12 cellular contexts compared by ENCODE assay signal in the genomic region with DNA sequence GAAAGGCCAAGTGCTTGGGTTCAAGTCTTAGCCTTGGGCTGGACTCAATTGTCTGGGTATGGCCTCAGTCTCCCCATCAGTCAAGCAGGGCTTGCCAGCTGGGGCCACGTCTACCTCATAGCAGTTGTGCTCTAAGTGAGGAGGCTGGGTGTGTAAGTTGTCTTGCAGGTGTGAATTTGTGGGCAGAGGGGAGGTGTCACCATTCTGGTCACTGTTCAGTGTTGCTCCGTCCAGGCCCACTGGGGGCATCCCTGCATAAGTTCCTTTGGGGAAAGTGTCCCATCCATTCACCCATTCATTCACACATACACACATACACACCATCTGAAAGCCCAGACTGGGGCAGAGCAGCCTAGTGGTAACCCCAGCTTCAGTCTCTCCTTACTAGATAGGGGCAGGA. TPM values are rescaled to one million over a fixed set of nuclear protein-coding genes. Genes with fewer than 3 reads are reported as not detected.
A peak's percentile ranks its signal among the peaks of the same experiment; 100 is the strongest.
DNase-seq lines count a peak whose midpoint lies in the region; ATAC-seq lines count a peak whose summit lies in the region.
"Had no signal": no experiment of that assay in that cellular context is flagged by ENCODE, and none has a peak within 500 bp of the region (broad histone marks: within the 10 kb centered on the region; RNA-seq: fewer than 3 reads in every experiment).

No MANE protein-coding gene starts in this region.

- intact Hi-C loops in Right ventricle myocardium superior (cut with DNase I) (no loop called here), Right ventricle myocardium inferior (cut with DNase I) (loop anchor here (5.0 kb wide), 1 partner anchor 78 kb away; a partner anchor contains a TSS)

- H3K9me3 ChIP-seq in muscle layer of duodenum (ENCODE audit: control insufficient read depth in 1 of 2, low read length in 2 of 2), result no peaks in the 10 kb centered on the region

- ATAC-seq in Right ventricle myocardium superior (ENCODE audit: poor library complexity), result no peak
- ATAC-seq in Right ventricle myocardium inferior, result no peak
- no peak for ATAC-seq in HG03045 (IDR thresholded peaks at IDR 0.05; ENCODE audit: unreplicated experiment)

- H3K4me3 ChIP-seq in muscle layer of duodenum (ENCODE audit: low read depth in 1 of 2, low read length in 2 of 2), result no peak overlapping the region

- H3K4me1 ChIP-seq in muscle layer of duodenum (ENCODE audit: control insufficient read depth in 1 of 2, insufficient read depth in 2 of 2, low read length in 2 of 2), result peaks cover 0 to 14% of the 10 kb centered on the region in 2 donors

- no peaks in the 10 kb centered on the region for H3K27me3 ChIP-seq in muscle layer of duodenum (ENCODE audit: low read depth, low read length)

- peak overlapping the region; percentile 79 for H3K27ac ChIP-seq in caudate nucleus (ENCODE audit: low read depth, low read length)
- peak overlapping the region; percentile 23 for H3K27ac ChIP-seq in muscle layer of duodenum (ENCODE audit: low read length)
- H3K27ac ChIP-seq in substantia nigra (ENCODE audit: low read depth, low read length, poor library complexity, severe bottlenecking), result peak overlapping the region; percentile 97

- peaks cover 3 to 13% of the 10 kb centered on the region in 2 donors for H3K36me3 ChIP-seq in muscle layer of duodenum (ENCODE audit: control insufficient read depth in 1 of 2, insufficient read depth in 2 of 2, low read length in 2 of 2)

- DNase-seq in Right ventricle myocardium superior (peak; percentile 25), Right ventricle myocardium inferior (ENCODE audit: missing footprints) (no peak), caudate nucleus (lab: John Stamatoyannopoulos, UW) (peak in 1 of 61 donors; percentile 16), substantia nigra (lab: John Stamatoyannopoulos, UW) (peak in 2 of 49 donors; percentile 18 to 30), NCI-H446 (lab: John Stamatoyannopoulos, UW) (no peak)
- no peak for DNase-seq in stimulated activated CD4-positive, alpha-beta T cell treated with anti-CD3 and anti-CD28 coated beads, Interleukin-4, amount 100 ng/mL, for 4 hours
- DNase-seq: NCI-H2171 treated with DMSO at 0.1 percent for 48 hours; stimulated activated CD4-positive, alpha-beta T cell treated with anti-CD3 and anti-CD28 coated beads, Interleukin-1b, Interleukin-23, amount 100 ng/mL, for 48 hours had no signal

RNA-seq across cellular contexts. Expression of a gene that starts 36.3 kb away (rescaled TPM):
- total RNA-seq in Right ventricle myocardium superior (40.7 TPM), Right ventricle myocardium inferior (39.5 TPM)

RNA-seq across cellular contexts. Expression of a gene that starts 48.1 kb away (rescaled TPM):
- total RNA-seq in Right ventricle myocardium superior (not detected), Right ventricle myocardium inferior (not detected)
- total RNA-seq: fibroblast of villous mesenchyme, pulmonary artery endothelial cell had no signal

Comparison
In these comparisons a context has a peak if more than half of its experiments do, and no peak if none do; other contexts are left out.
1. H3K27ac ChIP-seq: peak in every context shown above with its lines; median percentile 97 in substantia nigra; 79 in caudate nucleus; 23 in muscle layer of duodenum.